ENCODE assay signal across 13 cellular contexts in the genomic region with DNA sequence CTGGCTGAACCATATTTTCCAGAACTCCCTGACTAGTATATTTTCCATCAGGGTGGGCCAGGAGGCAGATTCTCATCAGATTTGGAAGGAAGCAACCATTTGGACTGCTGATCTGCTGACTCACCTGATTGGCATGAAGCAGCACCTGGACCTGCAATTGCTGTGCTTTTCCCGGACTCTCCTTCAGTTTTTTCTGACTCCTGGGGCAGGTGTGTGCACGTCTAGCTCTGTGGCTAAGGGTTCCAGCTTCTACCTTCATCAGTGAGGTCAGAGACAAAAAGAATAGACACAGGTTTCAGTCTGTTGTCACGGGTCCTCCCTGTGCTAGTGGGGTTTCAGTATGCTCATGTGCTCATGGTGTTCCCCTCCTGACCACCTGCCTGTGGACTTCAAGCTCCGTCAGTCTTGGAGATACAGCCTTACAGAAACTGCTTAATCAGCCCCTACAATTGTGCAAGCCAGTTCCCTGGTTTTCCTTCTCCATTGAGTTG. TPM values are rescaled to one million over a fixed set of nuclear protein-coding genes. Genes with fewer than 3 reads are reported as not detected.
DNase-seq lines count a peak whose midpoint lies in the region; ATAC-seq, FAIRE-seq and TF ChIP-seq lines count a peak whose summit lies in the region.
"Had no signal": no experiment of that assay in that cellular context is flagged by ENCODE, and none has a peak within 500 bp of the region (broad histone marks: within the 10 kb centered on the region; RNA-seq: fewer than 3 reads in every experiment).

No MANE protein-coding gene starts in this region.

- no peak for DNase-seq in T-helper 1 cell
- peak; percentile 17 for DNase-seq in dermis blood vessel endothelial cell
- no peak for DNase-seq in type B pancreatic cell (ENCODE audit: extremely low spot score, unreplicated experiment)
- no peak for DNase-seq in kidney
- DNase-seq in DMS153 (lab: John Stamatoyannopoulos, UW) = no peak
- DNase-seq: activated CD8-positive, alpha-beta memory T cell treated with anti-CD3 and anti-CD28 coated beads, Interleukin-2, amount 10 ng/mL, durations not matched to agents 7 days and 5 days; foreskin melanocyte; NCI-H2029 treated with DMSO at 0.1 percent for 48 hours; right lobe of liver had no signal

- no peak overlapping the region for H3K9ac ChIP-seq in kidney (ENCODE audit: low read length in 2 of 2)

- peaks cover 36% of the 10 kb centered on the region for H3K4me1 Mint-ChIP-seq in T-helper 1 cell treated with Interleukin-12 subunit alpha and Interleukin-12 subunit beta and Interleukin-4 antibody, amounts not matched to agents 30 μg/mL and 1 μg/mL, for 36 hours (ENCODE audit: low read depth)
- peaks cover 16% of the 10 kb centered on the region for H3K4me1 Mint-ChIP-seq in type B pancreatic cell (ENCODE audit: unreplicated experiment)

- H3K9me3 ChIP-seq in kidney (ENCODE audit: control insufficient read depth in 1 of 2, low read length in 2 of 2) = no peaks in the 10 kb centered on the region
- H3K9me3 ChIP-seq: right lobe of liver had no signal

- no peaks in the 10 kb centered on the region for H3K36me3 ChIP-seq in kidney (ENCODE audit: control insufficient read depth in 1 of 2, insufficient read depth in 2 of 2, low read length in 2 of 2)

- H3K4me1 ChIP-seq in kidney (ENCODE audit: control insufficient read depth in 1 of 2, insufficient read depth in 1 of 2, low read depth in 1 of 2, low read length in 2 of 2) = peaks cover 0 to 5% of the 10 kb centered on the region in 2 donors

- ATAC-seq in HG03460 (IDR thresholded peaks at IDR 0.05; ENCODE audit: unreplicated experiment) = peak; percentile 35
- no peak for ATAC-seq in GM18909 (IDR thresholded peaks at IDR 0.05; ENCODE audit: poor library complexity, unreplicated experiment)
- ATAC-seq: activated CD8-positive, alpha-beta memory T cell treated with anti-CD3 and anti-CD28 coated beads, Interleukin-2, amount 10 ng/mL, durations not matched to agents 7 days and 5 days had no signal

- peak overlapping the region; percentile 11 for H3K27ac Mint-ChIP-seq in T-helper 1 cell treated with Interleukin-12 subunit alpha and Interleukin-12 subunit beta and Interleukin-4 antibody, amounts not matched to agents 30 μg/mL and 1 μg/mL, for 36 hours
- H3K27ac Mint-ChIP-seq in type B pancreatic cell = peak overlapping the region; percentile 60

- peaks cover 16% of the 10 kb centered on the region for H3K36me3 Mint-ChIP-seq in T-helper 1 cell treated with Interleukin-12 subunit alpha and Interleukin-12 subunit beta and Interleukin-4 antibody, amounts not matched to agents 30 μg/mL and 1 μg/mL, for 36 hours (ENCODE audit: low read depth)
- peaks cover 7% of the 10 kb centered on the region for H3K36me3 Mint-ChIP-seq in type B pancreatic cell

- no peaks in the 10 kb centered on the region for H3K27me3 Mint-ChIP-seq in T-helper 1 cell treated with Interleukin-12 subunit alpha and Interleukin-12 subunit beta and Interleukin-4 antibody, amounts not matched to agents 30 μg/mL and 1 μg/mL, for 36 hours (ENCODE audit: low read depth)
- H3K27me3 Mint-ChIP-seq in type B pancreatic cell = no peaks in the 10 kb centered on the region
- H3K27me3 Mint-ChIP-seq: activated CD8-positive, alpha-beta memory T cell treated with anti-CD3 and anti-CD28 coated beads, Interleukin-2, amount 10 ng/mL, durations not matched to agents 7 days and 5 days had no signal

- no peaks in the 10 kb centered on the region for H3K9me3 Mint-ChIP-seq in T-helper 1 cell treated with Interleukin-12 subunit alpha and Interleukin-12 subunit beta and Interleukin-4 antibody, amounts not matched to agents 30 μg/mL and 1 μg/mL, for 36 hours
- no peaks in the 10 kb centered on the region for H3K9me3 Mint-ChIP-seq in type B pancreatic cell

- H3K27ac ChIP-seq in kidney (ENCODE audit: low read depth in 2 of 2, low read length in 2 of 2) = no peak overlapping the region
- H3K27ac ChIP-seq: right lobe of liver, SK-N-MC had no signal

- no peak overlapping the region for H3K4me3 ChIP-seq in kidney (ENCODE audit: low read length in 2 of 2)
- H3K4me3 ChIP-seq: right lobe of liver, SK-N-MC had no signal

- intact Hi-C loops in kidney (cut with DNase I) = no loop called here

- no peak overlapping the region for H3K4me3 Mint-ChIP-seq in T-helper 1 cell treated with Interleukin-12 subunit alpha and Interleukin-12 subunit beta and Interleukin-4 antibody, amounts not matched to agents 30 μg/mL and 1 μg/mL, for 36 hours
- H3K4me3 Mint-ChIP-seq in type B pancreatic cell = no peak overlapping the region
- H3K4me3 Mint-ChIP-seq: activated CD8-positive, alpha-beta memory T cell treated with anti-CD3 and anti-CD28 coated beads, Interleukin-2, amount 10 ng/mL, durations not matched to agents 7 days and 5 days had no signal

- TF ChIP-seq CTCF in type B pancreatic cell (conservative IDR thresholded peaks at IDR 0.05) (no peak), kidney (IDR thresholded peaks at IDR 0.05; ENCODE audit: borderline replicate concordance, extremely low read depth, insufficient read depth) (no peak)

- no peak for FAIRE-seq in kidney (lab: Jason Lieb, UNC)

RNA-seq across cellular contexts. Expression of a gene that starts 31.5 kb away (rescaled TPM):
- total RNA-seq in dermis blood vessel endothelial cell (31.3 and 40.0 TPM in 2 replicates), type B pancreatic cell (ENCODE audit: low replicate concordance) (33.2 and 34.9 TPM in 2 replicates), kidney (40.1 TPM)
- 37.4 TPM for polyA plus RNA-seq in kidney (ENCODE audit: insufficient read depth, low read depth, low replicate concordance)
